ENCODE assay signal across 14 cellular contexts in genomic region chr11:108754901-108755625, GRCh38.
DNase-seq lines count a peak whose midpoint lies in the region; ATAC-seq and TF ChIP-seq lines count a peak whose summit lies in the region.
"Had no signal": no experiment of that assay in that cellular context is flagged by ENCODE, and none has a peak within 500 bp of the region (broad histone marks: within the 10 kb centered on the region; RNA-seq: fewer than 3 reads in every experiment).

No MANE protein-coding gene starts in this region.

- no peak overlapping the region for H3K27ac ChIP-seq in GM23338 (ENCODE audit: low read depth)
- H3K27ac ChIP-seq: stomach had no signal

- no peaks in the 10 kb centered on the region; the same call in 1 of the 2 replicates for H4K20me1 ChIP-seq in GM23338 (replicated peaks; ENCODE audit: insufficient read depth)

- H3K4me2 ChIP-seq in GM23338, result no peak overlapping the region

- TF ChIP-seq CTCF in GM23338 (conservative IDR thresholded peaks at IDR 0.05; ENCODE audit: low read depth in 2 of 2), result no peak
- TF ChIP-seq CTCF in fibroblast of villous mesenchyme (IDR thresholded peaks at IDR 0.05; ENCODE audit: insufficient read depth, low read depth, low read length), result no peak
- no peak for TF ChIP-seq CTCF in endothelial cell (IDR thresholded peaks at IDR 0.05; ENCODE audit: unreplicated experiment)

- peaks cover 53% of the 10 kb centered on the region for H3K79me2 ChIP-seq in GM23338 (replicated peaks; ENCODE audit: insufficient read depth)

- H2AFZ ChIP-seq in GM23338, result no peak overlapping the region

- H3K4me1 ChIP-seq in GM23338 (ENCODE audit: insufficient read depth), result peaks cover 11% of the 10 kb centered on the region
- peaks cover 30% of the 10 kb centered on the region for H3K4me1 ChIP-seq in adipocyte (ENCODE audit: control insufficient read depth, insufficient read depth, low read length)

- H3K4me1 Mint-ChIP-seq in GM23338, result peaks cover 31% of the 10 kb centered on the region
- peaks cover 12% of the 10 kb centered on the region for H3K4me1 Mint-ChIP-seq in endothelial cell (ENCODE audit: unreplicated experiment)

- no peak overlapping the region for H3K4me3 ChIP-seq in GM23338
- no peak overlapping the region for H3K4me3 ChIP-seq in adipocyte (ENCODE audit: low read length)
- H3K4me3 ChIP-seq in fibroblast of villous mesenchyme (ENCODE audit: low read depth, low read length), result no peak overlapping the region
- no peak overlapping the region for H3K4me3 ChIP-seq in skeletal muscle cell (ENCODE audit: low read depth, low read length)
- H3K4me3 ChIP-seq: stomach had no signal

- no peaks in the 10 kb centered on the region for H3K9me3 ChIP-seq in adipocyte (ENCODE audit: control insufficient read depth, low read length)
- H3K9me3 ChIP-seq: stomach had no signal

- H3K27me3 ChIP-seq in GM23338 (ENCODE audit: insufficient read depth) (no peaks in the 10 kb centered on the region), adipocyte (replicated peaks; ENCODE audit: control insufficient read depth, insufficient read depth, low read length) (no peaks in the 10 kb centered on the region)
- H3K27me3 ChIP-seq: stomach had no signal

- H3K36me3 ChIP-seq in GM23338 (ENCODE audit: insufficient read depth) (no peaks in the 10 kb centered on the region), adipocyte (ENCODE audit: control insufficient read depth, insufficient read depth, low read length, severe bottlenecking) (no peaks in the 10 kb centered on the region)
- H3K36me3 ChIP-seq: stomach had no signal

- H3K9me3 Mint-ChIP-seq in GM23338, result no peaks in the 10 kb centered on the region
- H3K9me3 Mint-ChIP-seq in endothelial cell (ENCODE audit: unreplicated experiment), result no peaks in the 10 kb centered on the region
- H3K9me3 Mint-ChIP-seq: activated naive CD4-positive, alpha-beta T cell treated with anti-CD3 and anti-CD28 coated beads, Interleukin-2, amount 10 ng/mL, durations not matched to agents 7 days and 5 days; CD4-positive, alpha-beta T cell had no signal

- no peak for ATAC-seq in GM23338
- ATAC-seq in GM19452 (IDR thresholded peaks at IDR 0.05; ENCODE audit: unreplicated experiment), result no peak

- H3K27me3 Mint-ChIP-seq in GM23338 (ENCODE audit: insufficient read depth, low read depth, poor library complexity) (no peaks in the 10 kb centered on the region), endothelial cell (ENCODE audit: unreplicated experiment) (peaks cover 3% of the 10 kb centered on the region)
- H3K27me3 Mint-ChIP-seq: activated naive CD4-positive, alpha-beta T cell treated with anti-CD3 and anti-CD28 coated beads, Interleukin-2, amount 10 ng/mL, durations not matched to agents 7 days and 5 days; CD4-positive, alpha-beta T cell had no signal

- H3F3A ChIP-seq in GM23338 (replicated peaks; ENCODE audit: low read depth), result no peaks in the 10 kb centered on the region

- DNase-seq in GM23338 (ENCODE audit: low spot score) (no peak), adipocyte (ENCODE audit: low read depth) (peak; percentile 25), fibroblast of villous mesenchyme (ENCODE audit: low read depth) (peak; percentile 80), skeletal muscle cell (ENCODE audit: low read depth) (peak; percentile 83), endothelial cell (ENCODE audit: low spot score) (no peak), UCSD-AML1 (lab: John Stamatoyannopoulos, UW; ENCODE audit: unreplicated experiment) (no peak)
- no peak for DNase-seq in activated T-cell treated with anti-CD3 and anti-CD28 coated beads, Interleukin-2, amount 50 U/mL, for 48 hours
- DNase-seq: activated naive CD4-positive, alpha-beta T cell treated with anti-CD3 and anti-CD28 coated beads, Interleukin-2, amount 10 ng/mL, durations not matched to agents 7 days and 5 days; CD4-positive, alpha-beta T cell; effector CD8-positive, alpha-beta T cell; GF-D8; NCI-H345; stomach had no signal

- H3K36me3 Mint-ChIP-seq in GM23338 (ENCODE audit: low read depth), result no peaks in the 10 kb centered on the region
- H3K36me3 Mint-ChIP-seq in endothelial cell (ENCODE audit: low read depth, unreplicated experiment), result no peaks in the 10 kb centered on the region
- H3K36me3 Mint-ChIP-seq: activated naive CD4-positive, alpha-beta T cell treated with anti-CD3 and anti-CD28 coated beads, Interleukin-2, amount 10 ng/mL, durations not matched to agents 7 days and 5 days had no signal

- no peaks in the 10 kb centered on the region for H3K9me2 ChIP-seq in GM23338 (ENCODE audit: insufficient read depth)

- no peak overlapping the region for H3K9ac ChIP-seq in adipocyte (ENCODE audit: low read length)

- no peak overlapping the region for H3K4me3 Mint-ChIP-seq in GM23338
- no peak overlapping the region for H3K4me3 Mint-ChIP-seq in endothelial cell (ENCODE audit: unreplicated experiment)
- H3K4me3 Mint-ChIP-seq: activated naive CD4-positive, alpha-beta T cell treated with anti-CD3 and anti-CD28 coated beads, Interleukin-2, amount 10 ng/mL, durations not matched to agents 7 days and 5 days; CD4-positive, alpha-beta T cell had no signal

- H3K27ac Mint-ChIP-seq in GM23338, result 0 out of 2 replicates have a peak overlapping the region, but pooled peaks have one; percentile 66
- H3K27ac Mint-ChIP-seq in endothelial cell (ENCODE audit: unreplicated experiment), result no peak overlapping the region
- H3K27ac Mint-ChIP-seq: activated naive CD4-positive, alpha-beta T cell treated with anti-CD3 and anti-CD28 coated beads, Interleukin-2, amount 10 ng/mL, durations not matched to agents 7 days and 5 days; CD4-positive, alpha-beta T cell had no signal

TF ChIP-seq in GM23338, 12 proteins besides CTCF, POLR2A, EP300 and RAD21 (continues in another document):
- TF ChIP-seq ZNF331 (CRISPR knock-in tag; IDR thresholded peaks at IDR 0.05; ENCODE audit: low read depth) (no peak), EZH2phosphoT487 (IDR thresholded peaks at IDR 0.05; ENCODE audit: unreplicated experiment) (no peak), POLR2AphosphoS5 (IDR thresholded peaks at IDR 0.05; ENCODE audit: low read depth) (no peak), REST (IDR thresholded peaks at IDR 0.05; ENCODE audit: unreplicated experiment) (no peak), JUNB (IDR thresholded peaks at IDR 0.05; ENCODE audit: unreplicated experiment) (no peak), ETS1 (IDR thresholded peaks at IDR 0.05) (no peak), EZH2 (IDR thresholded peaks at IDR 0.05; ENCODE audit: low read depth, unreplicated experiment) (no peak), ZNF114 (CRISPR knock-in tag; IDR thresholded peaks at IDR 0.05) (no peak), STAT1 (IDR thresholded peaks at IDR 0.05; ENCODE audit: unreplicated experiment) (no peak), NANOG (IDR thresholded peaks at IDR 0.05; ENCODE audit: borderline replicate concordance) (no peak)

Comparison
In these comparisons a context has a peak if more than half of its experiments do, and no peak if none do; other contexts are left out.
1. DNase-seq: peak in adipocyte (single experiment), fibroblast of villous mesenchyme (single experiment) and skeletal muscle cell (single experiment); none in GM23338 (single experiment), activated T-cell treated with anti-CD3 and anti-CD28 coated beads, Interleukin-2, amount 50 U/mL, for 48 hours (0 of 2), endothelial cell (single experiment) and UCSD-AML1 (single experiment).